In the genomic region with DNA sequence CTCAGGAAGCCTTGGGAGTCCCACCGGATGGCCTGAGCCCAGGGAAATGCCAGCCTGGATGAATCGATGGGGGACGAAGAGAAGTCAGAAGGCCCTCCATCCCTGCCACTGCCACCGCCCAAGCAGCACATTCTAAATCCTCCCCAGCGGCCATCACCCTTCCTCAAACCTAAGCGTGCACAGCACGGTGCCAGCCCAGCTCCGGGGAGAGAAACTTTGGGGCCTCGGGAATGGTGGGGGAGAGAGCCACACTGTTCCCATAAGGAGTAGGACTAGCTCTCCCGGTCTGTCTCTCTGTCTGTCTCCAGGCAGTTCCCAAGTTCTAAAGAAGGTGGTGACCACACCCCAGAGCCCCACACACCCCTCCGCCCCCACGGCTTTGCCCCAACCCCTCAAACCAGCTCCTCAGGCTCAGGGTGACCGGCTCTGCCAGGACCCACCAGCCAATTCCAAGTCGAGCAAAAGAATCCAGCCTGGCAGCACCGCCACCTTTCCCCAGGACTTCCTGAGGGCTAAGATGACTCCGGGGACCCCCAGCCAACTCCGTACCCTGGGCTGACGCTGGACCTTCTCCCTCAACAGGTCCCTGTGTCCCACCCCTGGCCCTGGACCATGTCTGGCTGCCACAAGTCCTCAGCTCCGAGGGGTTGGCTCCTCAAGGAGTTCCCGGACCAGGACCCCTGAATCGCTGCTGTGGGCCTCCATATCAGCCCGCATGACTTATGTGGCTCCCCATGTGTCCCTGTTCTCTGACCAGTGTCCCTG, we compare ENCODE assay signal across 2 cellular contexts.
TF ChIP-seq lines count a peak whose summit lies in the region.

No MANE protein-coding gene starts in this region.

TF ChIP-seq in SK-N-SH, 30 proteins besides CTCF, POLR2A, EP300 and RAD21 (continued from another document):
- TF ChIP-seq MEF2A (IDR thresholded peaks at IDR 0.05; ENCODE audit: borderline replicate concordance, low read depth) = no peak
- TF ChIP-seq EZH2phosphoT487 (IDR thresholded peaks at IDR 0.05; ENCODE audit: borderline replicate concordance, low read depth) = no peak
- TF ChIP-seq SIN3A (IDR thresholded peaks at IDR 0.05; ENCODE audit: borderline replicate concordance, low read depth, low read length) = no peak
- no peak for TF ChIP-seq FOXJ3 (CRISPR knock-in tag; IDR thresholded peaks at IDR 0.05)
- no peak for TF ChIP-seq TAF1 (IDR thresholded peaks at IDR 0.05; ENCODE audit: borderline replicate concordance, low read depth, low read length)
- TF ChIP-seq, protein P1, sequence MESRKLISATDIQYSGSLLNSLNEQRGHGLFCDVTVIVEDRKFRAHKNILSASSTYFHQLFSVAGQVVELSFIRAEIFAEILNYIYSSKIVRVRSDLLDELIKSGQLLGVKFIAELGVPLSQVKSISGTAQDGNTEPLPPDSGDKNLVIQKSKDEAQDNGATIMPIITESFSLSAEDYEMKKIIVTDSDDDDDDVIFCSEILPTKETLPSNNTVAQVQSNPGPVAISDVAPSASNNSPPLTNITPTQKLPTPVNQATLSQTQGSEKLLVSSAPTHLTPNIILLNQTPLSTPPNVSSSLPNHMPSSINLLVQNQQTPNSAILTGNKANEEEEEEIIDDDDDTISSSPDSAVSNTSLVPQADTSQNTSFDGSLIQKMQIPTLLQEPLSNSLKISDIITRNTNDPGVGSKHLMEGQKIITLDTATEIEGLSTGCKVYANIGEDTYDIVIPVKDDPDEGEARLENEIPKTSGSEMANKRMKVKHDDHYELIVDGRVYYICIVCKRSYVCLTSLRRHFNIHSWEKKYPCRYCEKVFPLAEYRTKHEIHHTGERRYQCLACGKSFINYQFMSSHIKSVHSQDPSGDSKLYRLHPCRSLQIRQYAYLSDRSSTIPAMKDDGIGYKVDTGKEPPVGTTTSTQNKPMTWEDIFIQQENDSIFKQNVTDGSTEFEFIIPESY (IDR thresholded peaks at IDR 0.05; ENCODE audit: borderline replicate concordance, low read depth) = no peak

TF ChIP-seq in SK-N-SH treated with all-trans-retinoic acid at 6 μM for 48 hours, 23 proteins besides CTCF, POLR2A, EP300 and RAD21:
- no peak for TF ChIP-seq TSHZ2 (CRISPR knock-in tag; IDR thresholded peaks at IDR 0.05)
